In the genomic region with DNA sequence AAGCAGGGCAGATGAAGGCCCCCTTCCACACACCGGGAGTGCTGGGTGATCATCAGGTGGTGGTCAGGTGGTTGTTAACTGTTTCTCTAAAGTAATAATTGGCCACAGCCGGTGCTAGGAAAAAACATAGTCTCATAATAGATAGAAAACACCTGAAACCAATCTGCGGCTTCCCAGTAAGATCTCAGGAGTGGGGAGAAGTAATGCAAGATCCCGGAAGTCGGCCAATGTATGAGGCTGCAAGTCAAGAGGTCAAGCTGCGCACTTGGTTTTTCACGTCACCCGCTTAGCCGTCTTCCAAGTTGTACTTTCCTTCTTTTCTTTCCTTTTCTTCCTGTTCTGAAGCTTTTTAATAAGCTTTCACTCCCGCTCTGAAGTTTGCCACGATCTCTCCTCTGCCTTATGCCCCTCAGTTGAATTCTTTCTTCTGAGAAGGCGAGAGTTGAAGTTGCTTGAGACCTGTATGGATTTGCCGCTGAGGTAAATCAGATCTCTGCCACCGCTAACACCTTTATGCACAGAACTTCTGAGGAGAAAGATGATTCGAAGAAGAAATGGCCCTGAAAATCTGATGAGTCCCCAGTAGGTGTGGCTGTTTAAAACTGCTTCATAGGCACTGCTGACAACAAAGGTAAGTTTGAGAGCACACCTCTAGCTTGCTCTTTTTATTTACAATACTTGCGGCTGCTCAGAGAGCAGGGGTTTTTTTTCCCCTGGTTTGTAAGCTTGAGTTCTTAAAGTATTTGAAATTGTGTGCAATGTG, we compare ENCODE assay signal across 30 cellular contexts.
"Had no signal": no experiment of that assay in that cellular context is flagged by ENCODE, and none has a peak within 500 bp of the region (broad histone marks: within the 10 kb centered on the region; RNA-seq: fewer than 3 reads in every experiment).

No MANE protein-coding gene starts in this region.

- H3K4me3 ChIP-seq: left lung, lower lobe of right lung, neural progenitor cell, pancreas, prostate gland, skin epidermis, stomach, testis, thyroid gland, upper lobe of right lung had no signal

- H3K9ac ChIP-seq: neural progenitor cell had no signal

- H3K27me3 ChIP-seq: left lung, neural progenitor cell, pancreas, stomach, testis, thyroid gland, upper lobe of right lung had no signal

- H3K27ac Mint-ChIP-seq: immature natural killer cell; naive B cell; natural killer cell; nephron progenitor cell; neural progenitor cell; stimulated activated naive B cell treated with anti-CD40 and anti-IgM and Interleukin-4, amounts not matched to agents 10 μg/mL and 1 μg/mL and 100 μg/mL, for 72 hours had no signal

- H3K9me3 Mint-ChIP-seq: neural progenitor cell had no signal

- H2AFZ ChIP-seq: neural progenitor cell had no signal

- H3K4me1 Mint-ChIP-seq: immature natural killer cell; naive B cell; natural killer cell; nephron progenitor cell; neural progenitor cell; stimulated activated naive B cell treated with anti-CD40 and anti-IgM and Interleukin-4, amounts not matched to agents 10 μg/mL and 1 μg/mL and 100 μg/mL, for 72 hours had no signal

- ATAC-seq: left colon; left lung; lower lobe of right lung; natural killer cell; pancreas; right cardiac atrium; sciatic nerve; stimulated activated naive B cell treated with anti-CD40 and anti-IgM and Interleukin-4, amounts not matched to agents 10 μg/mL and 1 μg/mL and 100 μg/mL, for 72 hours; stimulated activated naive CD8-positive, alpha-beta T cell treated with anti-CD3 and anti-CD28 coated beads, Interleukin-15, Interleukin-2, amounts not matched to agents 100 U/mL and 50 U/mL, for 24 hours; upper lobe of right lung had no signal

- DNase-seq: hypothalamus; immature natural killer cell; kidney; left colon; left lung; lower lobe of right lung; mammary epithelial cell; mesenchymal stem cell; naive B cell; natural killer cell; nephron progenitor cell; pancreas; posterior cingulate gyrus; retina; right cardiac atrium; stimulated activated CD4-positive, alpha-beta T cell treated with anti-CD3 and anti-CD28 coated beads, Interleukin-12 subunit alpha, Interleukin-12 subunit beta, amount 100 ng/mL, for 4 hours; stimulated activated CD4-positive, alpha-beta T cell treated with anti-CD3 and anti-CD28 coated beads, Interleukin-15, amount 100 ng/mL, for 24 hours; stimulated activated CD4-positive, alpha-beta T cell treated with anti-CD3 and anti-CD28 coated beads, Interleukin-2, amount 100 ng/mL, for 24 hours; stimulated activated CD4-positive, alpha-beta T cell treated with anti-CD3 and anti-CD28 coated beads, Interleukin-4, amount 100 ng/mL, for 1 hour; stimulated activated naive B cell treated with anti-CD40 and anti-IgM and Interleukin-4, amounts not matched to agents 10 μg/mL and 1 μg/mL and 100 μg/mL, for 72 hours; stimulated activated naive CD8-positive, alpha-beta T cell treated with anti-CD3 and anti-CD28 coated beads, Interleukin-15, Interleukin-2, amounts not matched to agents 100 U/mL and 50 U/mL, for 24 hours; stomach; testis; thyroid gland; trophoblast cell; upper lobe of right lung had no signal

- H3K9me3 ChIP-seq: left lung, lower lobe of right lung, pancreas, prostate gland, stomach, testis, thyroid gland, upper lobe of right lung had no signal

- H3K36me3 ChIP-seq: left lung, lower lobe of right lung, neural progenitor cell, pancreas, prostate gland, stomach, thyroid gland, upper lobe of right lung had no signal

- H3K4me3 Mint-ChIP-seq: immature natural killer cell; naive B cell; natural killer cell; nephron progenitor cell; neural progenitor cell; stimulated activated naive B cell treated with anti-CD40 and anti-IgM and Interleukin-4, amounts not matched to agents 10 μg/mL and 1 μg/mL and 100 μg/mL, for 72 hours had no signal

- H3K27me3 Mint-ChIP-seq: stimulated activated naive B cell treated with anti-CD40 and anti-IgM and Interleukin-4, amounts not matched to agents 10 μg/mL and 1 μg/mL and 100 μg/mL, for 72 hours had no signal

- H3K4me2 ChIP-seq: neural progenitor cell had no signal

- H3K4me1 ChIP-seq: left lung, lower lobe of right lung, neural progenitor cell, pancreas, prostate gland, stomach, testis, thyroid gland, upper lobe of right lung had no signal

- H3K36me3 Mint-ChIP-seq: immature natural killer cell; naive B cell; natural killer cell; neural progenitor cell; stimulated activated naive B cell treated with anti-CD40 and anti-IgM and Interleukin-4, amounts not matched to agents 10 μg/mL and 1 μg/mL and 100 μg/mL, for 72 hours had no signal

- H3K27ac ChIP-seq: left lung, lower lobe of right lung, neural progenitor cell, pancreas, prostate gland, skin epidermis, stomach, testis, thyroid gland, upper lobe of right lung had no signal
